In the genomic region with DNA sequence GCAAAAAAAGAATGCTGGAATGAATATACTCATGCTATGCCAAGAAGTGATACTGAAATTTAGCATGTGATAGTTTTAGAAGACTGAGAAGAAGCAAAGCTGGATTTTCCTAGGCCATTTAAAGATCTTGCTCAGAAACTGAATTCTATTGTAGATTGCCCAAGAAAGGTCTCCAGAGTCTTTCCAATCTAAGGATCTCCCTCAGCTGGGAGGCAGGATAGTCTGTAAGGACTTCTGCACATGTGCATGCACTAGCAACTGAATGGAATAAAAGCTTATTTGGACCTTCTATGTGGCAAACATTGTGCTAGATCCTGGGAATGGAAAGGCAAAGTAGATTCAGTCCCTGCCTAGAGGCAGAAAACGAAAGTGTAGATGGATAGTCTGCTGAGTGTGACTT, we compare ENCODE assay signal across 24 cellular contexts.
"Had no signal": no experiment of that assay in that cellular context is flagged by ENCODE, and none has a peak within 500 bp of the region (broad histone marks: within the 10 kb centered on the region; RNA-seq: fewer than 3 reads in every experiment).

No MANE protein-coding gene starts in this region.

- H3K27me3 ChIP-seq: brain microvascular endothelial cell, colonic mucosa, esophagus squamous epithelium, gastroesophageal sphincter had no signal

- H3K9me3 ChIP-seq: colonic mucosa had no signal

- H3K4me3 ChIP-seq: colonic mucosa, esophagus squamous epithelium, gastroesophageal sphincter had no signal

- H3K27ac Mint-ChIP-seq: activated CD4-positive, alpha-beta memory T cell treated with anti-CD3 and anti-CD28 coated beads, Interleukin-2, amount 10 ng/mL, durations not matched to agents 7 days and 5 days; activated CD4-positive, alpha-beta T cell treated with anti-CD3 and anti-CD28 coated beads for 36 hours; activated CD4-positive, alpha-beta T cell treated with anti-CD3 and anti-CD28 coated beads, Interleukin-2, amount 10 ng/mL, durations not matched to agents 24 days and 14 days; activated naive CD4-positive, alpha-beta T cell treated with anti-CD3 and anti-CD28 coated beads, Interleukin-2, amount 10 ng/mL, durations not matched to agents 7 days and 5 days; activated naive CD4-positive, alpha-beta T cell treated with anti-CD3 and anti-CD28 coated beads, Interleukin-2, amount 50 U/mL, for 72 hours; activated naive CD8-positive, alpha-beta T cell treated with anti-CD3 and anti-CD28 coated beads, Interleukin-2, amount 10 ng/mL, durations not matched to agents 7 days and 5 days; activated T-cell treated with anti-CD3 and anti-CD28 coated beads, Interleukin-2, amount 50 U/mL, for 24 hours; activated T-cell treated with anti-CD3 and anti-CD28 coated beads, Interleukin-2, amount 50 U/mL, for 72 hours had no signal

- DNase-seq: activated CD4-positive, alpha-beta memory T cell treated with anti-CD3 and anti-CD28 coated beads, Interleukin-2, amount 10 ng/mL, durations not matched to agents 7 days and 5 days; activated CD4-positive, alpha-beta T cell treated with anti-CD3 and anti-CD28 coated beads for 36 hours; activated CD4-positive, alpha-beta T cell treated with anti-CD3 and anti-CD28 coated beads, Interleukin-2, amount 10 ng/mL, durations not matched to agents 24 days and 14 days; activated CD4-positive, alpha-beta T cell treated with anti-CD3 and anti-CD28 coated beads, Interleukin-2, amount 50 U/mL, for 4 hours; activated CD4-positive, CD25-positive, alpha-beta regulatory T cell; activated CD4-positive, CD25-positive, alpha-beta regulatory T cell treated with anti-CD3 and anti-CD28 coated beads, Interleukin-2, amount 50 U/mL, for 72 hours; activated CD8-positive, alpha-beta memory T cell treated with anti-CD3 and anti-CD28 coated beads, Interleukin-2, amount 50 U/mL, for 48 hours; activated gamma-delta T cell; activated naive CD4-positive, alpha-beta T cell; activated naive CD4-positive, alpha-beta T cell treated with anti-CD3 and anti-CD28 coated beads, Interleukin-2, amount 10 ng/mL, durations not matched to agents 7 days and 5 days; activated naive CD8-positive, alpha-beta T cell treated with anti-CD3 and anti-CD28 coated beads, Interleukin-2, amount 10 ng/mL, durations not matched to agents 7 days and 5 days; activated T-cell treated with anti-CD3 and anti-CD28 coated beads for 4 hours; activated T-cell treated with anti-CD3 and anti-CD28 coated beads, Interleukin-2, amount 50 U/mL, for 24 hours; activated T-cell treated with anti-CD3 and anti-CD28 coated beads, Interleukin-2, amount 50 U/mL, for 72 hours; brain microvascular endothelial cell; caudate nucleus; colonic mucosa; effector CD8-positive, alpha-beta T cell; esophagus squamous epithelium; foreskin melanocyte; T-helper 2 cell had no signal

- H3K4me1 ChIP-seq: colonic mucosa, esophagus squamous epithelium had no signal

- H3K4me3 Mint-ChIP-seq: activated CD4-positive, alpha-beta memory T cell treated with anti-CD3 and anti-CD28 coated beads, Interleukin-2, amount 10 ng/mL, durations not matched to agents 7 days and 5 days; activated CD4-positive, alpha-beta T cell treated with anti-CD3 and anti-CD28 coated beads for 36 hours; activated CD4-positive, alpha-beta T cell treated with anti-CD3 and anti-CD28 coated beads, Interleukin-2, amount 10 ng/mL, durations not matched to agents 24 days and 14 days; activated naive CD4-positive, alpha-beta T cell treated with anti-CD3 and anti-CD28 coated beads, Interleukin-2, amount 10 ng/mL, durations not matched to agents 7 days and 5 days; activated naive CD8-positive, alpha-beta T cell treated with anti-CD3 and anti-CD28 coated beads, Interleukin-2, amount 10 ng/mL, durations not matched to agents 7 days and 5 days; activated T-cell treated with anti-CD3 and anti-CD28 coated beads, Interleukin-2, amount 50 U/mL, for 24 hours; activated T-cell treated with anti-CD3 and anti-CD28 coated beads, Interleukin-2, amount 50 U/mL, for 72 hours had no signal

- ATAC-seq: activated CD4-positive, alpha-beta T cell treated with anti-CD3 and anti-CD28 coated beads for 36 hours; activated naive CD4-positive, alpha-beta T cell treated with anti-CD3 and anti-CD28 coated beads, Interleukin-2, amount 50 U/mL, for 72 hours; activated T-cell treated with anti-CD3 and anti-CD28 coated beads, Interleukin-2, amount 50 U/mL, for 72 hours; gastroesophageal sphincter had no signal

- H3K4me1 Mint-ChIP-seq: activated CD4-positive, alpha-beta memory T cell treated with anti-CD3 and anti-CD28 coated beads, Interleukin-2, amount 10 ng/mL, durations not matched to agents 7 days and 5 days; activated CD4-positive, alpha-beta T cell treated with anti-CD3 and anti-CD28 coated beads for 36 hours; activated CD4-positive, alpha-beta T cell treated with anti-CD3 and anti-CD28 coated beads, Interleukin-2, amount 10 ng/mL, durations not matched to agents 24 days and 14 days; activated naive CD4-positive, alpha-beta T cell treated with anti-CD3 and anti-CD28 coated beads, Interleukin-2, amount 10 ng/mL, durations not matched to agents 7 days and 5 days; activated naive CD8-positive, alpha-beta T cell treated with anti-CD3 and anti-CD28 coated beads, Interleukin-2, amount 10 ng/mL, durations not matched to agents 7 days and 5 days had no signal

- H3K27ac ChIP-seq: brain microvascular endothelial cell, colonic mucosa, epithelial cell of prostate, esophagus squamous epithelium had no signal

- H3K36me3 ChIP-seq: brain microvascular endothelial cell, colonic mucosa, esophagus squamous epithelium, gastroesophageal sphincter had no signal

- H3K36me3 Mint-ChIP-seq: activated naive CD4-positive, alpha-beta T cell treated with anti-CD3 and anti-CD28 coated beads, Interleukin-2, amount 10 ng/mL, durations not matched to agents 7 days and 5 days; activated naive CD8-positive, alpha-beta T cell treated with anti-CD3 and anti-CD28 coated beads, Interleukin-2, amount 10 ng/mL, durations not matched to agents 7 days and 5 days had no signal
